Comparison of ENCODE assay signal across 8 cellular contexts in genomic region chr1:28580706-28581530, GRCh38. TPM values are rescaled to one million over a fixed set of nuclear protein-coding genes. Genes with fewer than 3 reads are reported as not detected.
DNase-seq lines count a peak whose midpoint lies in the region; ATAC-seq, FAIRE-seq and TF ChIP-seq lines count a peak whose summit lies in the region.

No MANE protein-coding gene starts in this region.

- peaks cover 7% of the 10 kb centered on the region; the same call in 1 of the 2 replicates for H3K4me1 ChIP-seq in HUES48 (ENCODE audit: control insufficient read depth, insufficient read depth, low read length)
- peaks cover 0 to 13% of the 10 kb centered on the region in 2 donors for H3K4me1 ChIP-seq in kidney (ENCODE audit: control insufficient read depth in 1 of 2, insufficient read depth in 1 of 2, low read depth in 1 of 2, low read length in 2 of 2)

- no peaks in the 10 kb centered on the region for H3K27me3 ChIP-seq in HUES48 (ENCODE audit: control insufficient read depth, insufficient read depth, low read length)
- H3K27me3 ChIP-seq in brain microvascular endothelial cell (replicated peaks), result no peaks in the 10 kb centered on the region

- peak overlapping the region; percentile 93 for H3K27ac Mint-ChIP-seq in Calu3 (ENCODE audit: unreplicated experiment)

- ATAC-seq in GM19397 (IDR thresholded peaks at IDR 0.05; ENCODE audit: unreplicated experiment) (peak; percentile 22), GM19328 (IDR thresholded peaks at IDR 0.05; ENCODE audit: unreplicated experiment) (no peak)

- H3K27me3 Mint-ChIP-seq in Calu3 (ENCODE audit: unreplicated experiment), result no peaks in the 10 kb centered on the region

- CTCF ChIA-PET in Calu3 (lab: Charles Lee), result interaction anchor here (0.9 to 3.5 kb wide), 4 partner anchors 22 to 75 kb away, joined by 3 to 21 read pairs (median 5); partner anchors contain the start of genes RCC1 and TAF12

- BruUV-seq in Calu3 (replicated peaks; lab: Mats Ljungman, UMichigan), result TSS peak; percentile 66

- H3K4me3 Mint-ChIP-seq in Calu3 (ENCODE audit: low read depth, unreplicated experiment), result peak overlapping the region; percentile 95

- intact Hi-C loops in Calu3 (cut with micrococcal nuclease; ENCODE audit: unreplicated experiment), result loop anchor here (5.0 kb wide), 1 partner anchor 74 kb away; the partner anchor contains the start of gene RCC1
- intact Hi-C loops in kidney (cut with DNase I), result no loop called here

- H3K9me3 ChIP-seq in HUES48 (ENCODE audit: control insufficient read depth, insufficient read depth, low read length) (no peaks in the 10 kb centered on the region), kidney (ENCODE audit: control insufficient read depth in 1 of 2, low read length in 2 of 2) (no peaks in the 10 kb centered on the region)

- no peak for FAIRE-seq in kidney (lab: Jason Lieb, UNC)

- peaks cover 75% of the 10 kb centered on the region for H3K36me3 Mint-ChIP-seq in Calu3 (ENCODE audit: insufficient read depth, unreplicated experiment)

- H3K36me3 ChIP-seq in HUES48 (ENCODE audit: control insufficient read depth, insufficient read depth, low read length) (peaks cover 44% of the 10 kb centered on the region), brain microvascular endothelial cell (replicated peaks) (peaks cover 46% of the 10 kb centered on the region), kidney (ENCODE audit: control insufficient read depth in 1 of 2, insufficient read depth in 2 of 2, low read length in 2 of 2) (peaks cover 18 to 24% of the 10 kb centered on the region in 2 donors)

- no peaks in the 10 kb centered on the region for H3K9me3 Mint-ChIP-seq in Calu3 (ENCODE audit: low read depth, unreplicated experiment)

- DNase-seq in Calu3 (peak; percentile 47), T follicular helper cell (ENCODE audit: low read depth) (peak; percentile 53), brain microvascular endothelial cell (no peak), kidney (no peak)
- peak; percentile 65 for DNase-seq in stimulated activated CD4-positive, alpha-beta T cell treated with anti-CD3 and anti-CD28 coated beads, Interleukin-1b, Interleukin-23, amount 100 ng/mL, for 48 hours

- TF ChIP-seq CTCF in Calu3 (IDR thresholded peaks at IDR 0.05; ENCODE audit: unreplicated experiment) (no peak), brain microvascular endothelial cell (IDR thresholded peaks at IDR 0.05; ENCODE audit: low read depth, low read length, missing control alignments) (peak; percentile 19), kidney (IDR thresholded peaks at IDR 0.05; ENCODE audit: borderline replicate concordance, extremely low read depth, insufficient read depth) (no peak)

- H3K4me1 Mint-ChIP-seq in Calu3 (ENCODE audit: low read depth, unreplicated experiment), result peaks cover 32% of the 10 kb centered on the region

- H3K4me3 ChIP-seq in HUES48 (ENCODE audit: low read depth, low read length), result peak overlapping the region; percentile 94
- peak overlapping the region; percentile 96 for H3K4me3 ChIP-seq in brain microvascular endothelial cell (ENCODE audit: low read depth, low read length)
- H3K4me3 ChIP-seq in kidney (ENCODE audit: low read length in 2 of 2), result peak overlapping the region; percentile 83 to 93

- H3K27ac ChIP-seq in HUES48 (ENCODE audit: low read depth, low read length) (peak overlapping the region; percentile 92), brain microvascular endothelial cell (peak overlapping the region; percentile 68), kidney (ENCODE audit: low read depth in 2 of 2, low read length in 2 of 2) (peak overlapping the region; percentile 74 to 88)

- in situ Hi-C loops in brain microvascular endothelial cell (cut with HindIII; ENCODE audit: low pct_ligation_motif_present, low sequenced_read_pairs), result no loop called here

- H3K9ac ChIP-seq in HUES48 (ENCODE audit: low read depth, low read length) (peak overlapping the region; percentile 90), kidney (ENCODE audit: low read length in 2 of 2) (peak overlapping the region; percentile 81 to 86)

RNA-seq across cellular contexts. Expression of gene RAB42, which starts 11.1 kb away (rescaled TPM):
- total RNA-seq in Calu3 (2022) (1.1 and 1.3 TPM in 2 replicates), kidney (3.3 TPM)
- polyA plus RNA-seq in kidney (ENCODE audit: insufficient read depth, low read depth, low replicate concordance), result 0.32 TPM

RNA-seq across cellular contexts. Expression of gene TRNAU1AP, which starts 28.0 kb away (rescaled TPM):
- total RNA-seq in Calu3 (2022), result 29.9 and 40.4 TPM in 2 replicates
- 30.2 TPM for total RNA-seq in kidney
- 27.7 TPM for polyA plus RNA-seq in kidney (ENCODE audit: insufficient read depth, low read depth, low replicate concordance)

Comparison
In these comparisons a context has a peak if more than half of its experiments do, and no peak if none do; other contexts are left out.
1. DNase-seq: peak in Calu3 (single experiment), T follicular helper cell (single experiment) and stimulated activated CD4-positive, alpha-beta T cell treated with anti-CD3 and anti-CD28 coated beads, Interleukin-1b, Interleukin-23, amount 100 ng/mL, for 48 hours (single experiment); none in brain microvascular endothelial cell (single experiment) and kidney (single experiment).
2. Peak in every context shown above with its lines, with median percentiles within 50 percentile points of each other: H3K27ac ChIP-seq and H3K4me3 ChIP-seq.